ENCODE assay signal across 1 cellular context in the genomic region with DNA sequence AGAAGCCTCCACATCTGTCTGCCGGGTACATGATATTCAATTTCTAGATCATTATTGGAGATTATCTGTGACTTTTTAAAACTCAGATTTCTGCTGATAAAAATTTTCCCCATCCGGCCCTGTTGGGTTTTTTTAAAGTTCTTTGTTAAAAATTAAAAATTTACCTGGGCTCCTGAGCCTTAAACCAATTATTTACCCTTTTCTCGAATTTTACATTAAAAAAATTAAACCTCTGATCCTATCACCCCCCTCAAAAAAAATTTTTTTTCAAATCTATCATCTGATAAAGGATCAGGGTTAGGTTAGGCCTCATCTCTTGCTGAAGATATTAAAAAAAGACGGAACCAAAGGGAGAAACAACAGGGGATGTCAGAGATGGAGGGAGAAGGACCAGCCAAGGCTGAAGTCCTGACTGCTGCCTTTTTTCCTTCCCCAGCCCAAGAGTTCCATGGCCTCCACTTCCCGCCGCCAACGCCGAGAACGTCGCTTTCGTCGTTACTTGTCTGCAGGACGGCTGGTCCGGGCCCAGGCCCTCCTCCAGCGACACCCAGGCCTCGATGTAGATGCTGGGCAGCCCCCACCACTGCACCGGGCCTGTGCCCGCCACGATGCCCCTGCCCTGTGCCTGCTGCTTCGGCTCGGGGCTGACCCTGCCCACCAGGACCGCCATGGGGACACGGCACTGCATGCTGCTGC.
TF ChIP-seq lines count a peak whose summit lies in the region.

No MANE protein-coding gene starts in this region.

TF ChIP-seq in K562, 482 proteins besides CTCF, POLR2A, EP300 and RAD21 (continued from another document and continues in another):
- TF ChIP-seq, protein P1, sequence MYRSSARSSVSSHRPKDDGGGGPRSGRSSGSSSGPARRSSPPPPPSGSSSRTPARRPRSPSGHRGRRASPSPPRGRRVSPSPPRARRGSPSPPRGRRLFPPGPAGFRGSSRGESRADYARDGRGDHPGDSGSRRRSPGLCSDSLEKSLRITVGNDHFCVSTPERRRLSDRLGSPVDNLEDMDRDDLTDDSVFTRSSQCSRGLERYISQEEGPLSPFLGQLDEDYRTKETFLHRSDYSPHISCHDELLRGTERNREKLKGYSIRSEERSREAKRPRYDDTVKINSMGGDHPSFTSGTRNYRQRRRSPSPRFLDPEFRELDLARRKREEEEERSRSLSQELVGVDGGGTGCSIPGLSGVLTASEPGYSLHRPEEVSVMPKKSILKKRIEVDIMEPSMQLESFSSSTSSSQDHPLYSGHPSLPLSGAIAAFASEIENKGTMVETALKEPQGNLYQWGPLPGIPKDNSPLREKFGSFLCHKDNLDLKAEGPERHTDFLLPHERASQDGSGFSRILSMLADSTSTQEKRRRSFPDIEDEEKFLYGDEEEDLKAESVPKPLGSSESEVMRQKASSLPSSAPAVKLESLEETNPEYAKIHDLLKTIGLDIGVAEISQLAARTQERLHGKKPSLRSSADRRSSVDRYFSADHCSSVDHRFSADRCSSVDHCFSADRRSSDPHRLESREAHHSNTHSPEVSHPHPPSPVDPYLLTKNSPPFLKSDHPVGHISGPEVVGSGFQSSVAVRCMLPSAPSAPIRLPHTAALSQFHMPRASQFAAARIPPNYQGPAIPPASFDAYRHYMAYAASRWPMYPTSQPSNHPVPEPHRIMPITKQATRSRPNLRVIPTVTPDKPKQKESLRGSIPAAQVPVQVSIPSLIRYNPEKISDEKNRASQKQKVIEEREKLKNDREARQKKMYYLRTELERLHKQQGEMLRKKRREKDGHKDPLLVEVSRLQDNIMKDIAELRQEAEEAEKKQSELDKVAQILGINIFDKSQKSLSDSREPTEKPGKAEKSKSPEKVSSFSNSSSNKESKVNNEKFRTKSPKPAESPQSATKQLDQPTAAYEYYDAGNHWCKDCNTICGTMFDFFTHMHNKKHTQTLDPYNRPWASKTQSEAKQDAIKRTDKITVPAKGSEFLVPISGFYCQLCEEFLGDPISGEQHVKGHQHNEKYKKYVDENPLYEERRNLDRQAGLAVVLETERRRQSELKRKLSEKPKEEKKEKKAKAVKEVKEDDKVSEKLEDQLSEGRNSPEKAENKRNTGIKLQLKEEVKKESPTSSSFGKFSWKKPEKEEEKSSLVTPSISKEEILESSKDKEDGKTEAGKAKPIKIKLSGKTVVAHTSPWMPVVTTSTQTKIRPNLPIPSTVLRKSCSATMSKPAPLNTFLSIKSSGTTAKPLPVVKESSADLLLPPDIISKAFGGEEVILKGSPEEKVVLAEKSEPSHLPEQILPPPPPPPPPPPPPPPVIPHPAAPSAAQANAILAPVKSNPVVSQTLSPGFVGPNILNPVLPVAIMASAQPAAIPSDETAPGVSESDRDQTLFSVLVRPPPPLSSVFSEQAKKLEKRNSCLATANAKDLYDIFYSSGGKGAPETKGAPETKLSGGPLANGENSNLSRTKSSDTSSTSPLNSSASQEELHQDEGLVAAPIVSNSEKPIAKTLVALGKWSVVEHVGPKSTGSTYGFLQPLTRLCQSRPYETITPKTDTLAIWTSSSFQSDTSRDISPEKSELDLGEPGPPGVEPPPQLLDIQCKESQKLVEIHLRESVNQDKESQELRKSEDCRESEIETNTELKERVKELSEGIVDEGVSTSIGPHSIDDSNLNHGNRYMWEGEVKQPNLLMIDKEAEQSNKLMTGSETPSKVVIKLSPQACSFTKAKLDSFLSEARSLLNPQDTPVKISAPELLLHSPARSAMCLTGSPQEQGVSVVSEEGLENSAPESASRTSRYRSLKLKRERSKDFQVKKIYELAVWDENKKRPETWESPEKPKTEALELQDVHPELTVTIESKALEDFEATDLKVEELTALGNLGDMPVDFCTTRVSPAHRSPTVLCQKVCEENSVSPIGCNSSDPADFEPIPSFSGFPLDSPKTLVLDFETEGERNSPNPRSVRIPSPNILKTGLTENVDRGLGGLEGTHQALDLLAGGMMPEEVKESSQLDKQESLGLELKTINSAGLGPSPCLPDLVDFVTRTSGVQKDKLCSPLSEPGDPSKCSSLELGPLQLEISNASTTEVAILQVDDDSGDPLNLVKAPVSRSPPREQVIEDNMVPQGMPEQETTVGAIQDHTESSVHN (IDR thresholded peaks at IDR 0.05; ENCODE audit: borderline replicate concordance in 1 of 2, low read depth in 1 of 2) = no peak
- TF ChIP-seq CREB1 (IDR thresholded peaks at IDR 0.05) = no peak
- 0 out of 2 replicates have a peak, but pooled peaks have one; percentile 45 for TF ChIP-seq CREB1 (CRISPR knock-in tag; IDR thresholded peaks at IDR 0.05)
- peak; percentile 62; the same call in 1 of the 2 replicates for TF ChIP-seq MYNN (IDR thresholded peaks at IDR 0.05)
- TF ChIP-seq MYNN (CRISPR knock-in tag; IDR thresholded peaks at IDR 0.05) = no peak
- TF ChIP-seq STAT5B (CRISPR knock-in tag; IDR thresholded peaks at IDR 0.05) = no peak
- TF ChIP-seq CEBPG (CRISPR knock-in tag; IDR thresholded peaks at IDR 0.05) = peak; percentile 53
- TF ChIP-seq CEBPG (tag; conservative IDR thresholded peaks at IDR 0.05 in 1 of 2, IDR thresholded peaks at IDR 0.05 in 1 of 2) = no peak
- TF ChIP-seq PHF8 (IDR thresholded peaks at IDR 0.05; ENCODE audit: borderline replicate concordance, low read length) = no peak; the same call in 1 of the 2 replicates
- TF ChIP-seq, protein P2, sequence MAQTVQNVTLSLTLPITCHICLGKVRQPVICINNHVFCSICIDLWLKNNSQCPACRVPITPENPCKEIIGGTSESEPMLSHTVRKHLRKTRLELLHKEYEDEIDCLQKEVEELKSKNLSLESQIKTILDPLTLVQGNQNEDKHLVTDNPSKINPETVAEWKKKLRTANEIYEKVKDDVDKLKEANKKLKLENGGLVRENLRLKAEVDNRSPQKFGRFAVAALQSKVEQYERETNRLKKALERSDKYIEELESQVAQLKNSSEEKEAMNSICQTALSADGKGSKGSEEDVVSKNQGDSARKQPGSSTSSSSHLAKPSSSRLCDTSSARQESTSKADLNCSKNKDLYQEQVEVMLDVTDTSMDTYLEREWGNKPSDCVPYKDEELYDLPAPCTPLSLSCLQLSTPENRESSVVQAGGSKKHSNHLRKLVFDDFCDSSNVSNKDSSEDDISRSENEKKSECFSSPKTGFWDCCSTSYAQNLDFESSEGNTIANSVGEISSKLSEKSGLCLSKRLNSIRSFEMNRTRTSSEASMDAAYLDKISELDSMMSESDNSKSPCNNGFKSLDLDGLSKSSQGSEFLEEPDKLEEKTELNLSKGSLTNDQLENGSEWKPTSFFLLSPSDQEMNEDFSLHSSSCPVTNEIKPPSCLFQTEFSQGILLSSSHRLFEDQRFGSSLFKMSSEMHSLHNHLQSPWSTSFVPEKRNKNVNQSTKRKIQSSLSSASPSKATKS (CRISPR knock-in tag; IDR thresholded peaks at IDR 0.05) = no peak
- TF ChIP-seq HMG20B (CRISPR knock-in tag; IDR thresholded peaks at IDR 0.05) = no peak
- 0 out of 2 replicates have a peak, but pooled peaks have one; percentile 45 for TF ChIP-seq BRD4 (IDR thresholded peaks at IDR 0.05)
- no peak for TF ChIP-seq ZNF232 (CRISPR knock-in tag; IDR thresholded peaks at IDR 0.05)
- TF ChIP-seq TOE1 (IDR thresholded peaks at IDR 0.05; ENCODE audit: borderline replicate concordance) = no peak
- no peak for TF ChIP-seq TOE1 (CRISPR knock-in tag; IDR thresholded peaks at IDR 0.05; ENCODE audit: borderline replicate concordance, low read depth)
- TF ChIP-seq, protein P3, sequence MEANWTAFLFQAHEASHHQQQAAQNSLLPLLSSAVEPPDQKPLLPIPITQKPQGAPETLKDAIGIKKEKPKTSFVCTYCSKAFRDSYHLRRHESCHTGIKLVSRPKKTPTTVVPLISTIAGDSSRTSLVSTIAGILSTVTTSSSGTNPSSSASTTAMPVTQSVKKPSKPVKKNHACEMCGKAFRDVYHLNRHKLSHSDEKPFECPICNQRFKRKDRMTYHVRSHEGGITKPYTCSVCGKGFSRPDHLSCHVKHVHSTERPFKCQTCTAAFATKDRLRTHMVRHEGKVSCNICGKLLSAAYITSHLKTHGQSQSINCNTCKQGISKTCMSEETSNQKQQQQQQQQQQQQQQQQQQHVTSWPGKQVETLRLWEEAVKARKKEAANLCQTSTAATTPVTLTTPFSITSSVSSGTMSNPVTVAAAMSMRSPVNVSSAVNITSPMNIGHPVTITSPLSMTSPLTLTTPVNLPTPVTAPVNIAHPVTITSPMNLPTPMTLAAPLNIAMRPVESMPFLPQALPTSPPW (CRISPR knock-in tag; IDR thresholded peaks at IDR 0.05) = peak; percentile 51; the same call in 1 of the 2 replicates
- TF ChIP-seq RBBP5 (IDR thresholded peaks at IDR 0.05; ENCODE audit: borderline replicate concordance, insufficient read depth, low read length, poor library complexity, severe bottlenecking) = peak; percentile 70
- TF ChIP-seq CAMTA2 (CRISPR knock-in tag; conservative IDR thresholded peaks at IDR 0.05) = no peak
- no peak for TF ChIP-seq MEF2A (IDR thresholded peaks at IDR 0.05; ENCODE audit: control insufficient read depth, low read depth, low read length)
- TF ChIP-seq KLF6 (CRISPR knock-in tag; IDR thresholded peaks at IDR 0.05; ENCODE audit: borderline replicate concordance) = no peak
- TF ChIP-seq ZKSCAN8 (CRISPR knock-in tag; IDR thresholded peaks at IDR 0.05) = peak; percentile 41; the same call in 1 of the 2 replicates
- TF ChIP-seq, protein P4, sequence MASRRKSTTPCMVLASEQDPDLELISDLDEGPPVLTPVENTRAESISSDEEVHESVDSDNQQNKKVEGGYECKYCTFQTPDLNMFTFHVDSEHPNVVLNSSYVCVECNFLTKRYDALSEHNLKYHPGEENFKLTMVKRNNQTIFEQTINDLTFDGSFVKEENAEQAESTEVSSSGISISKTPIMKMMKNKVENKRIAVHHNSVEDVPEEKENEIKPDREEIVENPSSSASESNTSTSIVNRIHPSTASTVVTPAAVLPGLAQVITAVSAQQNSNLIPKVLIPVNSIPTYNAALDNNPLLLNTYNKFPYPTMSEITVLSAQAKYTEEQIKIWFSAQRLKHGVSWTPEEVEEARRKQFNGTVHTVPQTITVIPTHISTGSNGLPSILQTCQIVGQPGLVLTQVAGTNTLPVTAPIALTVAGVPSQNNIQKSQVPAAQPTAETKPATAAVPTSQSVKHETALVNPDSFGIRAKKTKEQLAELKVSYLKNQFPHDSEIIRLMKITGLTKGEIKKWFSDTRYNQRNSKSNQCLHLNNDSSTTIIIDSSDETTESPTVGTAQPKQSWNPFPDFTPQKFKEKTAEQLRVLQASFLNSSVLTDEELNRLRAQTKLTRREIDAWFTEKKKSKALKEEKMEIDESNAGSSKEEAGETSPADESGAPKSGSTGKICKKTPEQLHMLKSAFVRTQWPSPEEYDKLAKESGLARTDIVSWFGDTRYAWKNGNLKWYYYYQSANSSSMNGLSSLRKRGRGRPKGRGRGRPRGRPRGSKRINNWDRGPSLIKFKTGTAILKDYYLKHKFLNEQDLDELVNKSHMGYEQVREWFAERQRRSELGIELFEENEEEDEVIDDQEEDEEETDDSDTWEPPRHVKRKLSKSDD (conservative IDR thresholded peaks at IDR 0.05; ENCODE audit: low read length) = 0 out of 2 replicates have a peak, but pooled peaks have one; percentile 7
- TF ChIP-seq SMAD4 (CRISPR knock-in tag; conservative IDR thresholded peaks at IDR 0.05) = no peak; the same call in 1 of the 2 replicates
- TF ChIP-seq, protein P5, sequence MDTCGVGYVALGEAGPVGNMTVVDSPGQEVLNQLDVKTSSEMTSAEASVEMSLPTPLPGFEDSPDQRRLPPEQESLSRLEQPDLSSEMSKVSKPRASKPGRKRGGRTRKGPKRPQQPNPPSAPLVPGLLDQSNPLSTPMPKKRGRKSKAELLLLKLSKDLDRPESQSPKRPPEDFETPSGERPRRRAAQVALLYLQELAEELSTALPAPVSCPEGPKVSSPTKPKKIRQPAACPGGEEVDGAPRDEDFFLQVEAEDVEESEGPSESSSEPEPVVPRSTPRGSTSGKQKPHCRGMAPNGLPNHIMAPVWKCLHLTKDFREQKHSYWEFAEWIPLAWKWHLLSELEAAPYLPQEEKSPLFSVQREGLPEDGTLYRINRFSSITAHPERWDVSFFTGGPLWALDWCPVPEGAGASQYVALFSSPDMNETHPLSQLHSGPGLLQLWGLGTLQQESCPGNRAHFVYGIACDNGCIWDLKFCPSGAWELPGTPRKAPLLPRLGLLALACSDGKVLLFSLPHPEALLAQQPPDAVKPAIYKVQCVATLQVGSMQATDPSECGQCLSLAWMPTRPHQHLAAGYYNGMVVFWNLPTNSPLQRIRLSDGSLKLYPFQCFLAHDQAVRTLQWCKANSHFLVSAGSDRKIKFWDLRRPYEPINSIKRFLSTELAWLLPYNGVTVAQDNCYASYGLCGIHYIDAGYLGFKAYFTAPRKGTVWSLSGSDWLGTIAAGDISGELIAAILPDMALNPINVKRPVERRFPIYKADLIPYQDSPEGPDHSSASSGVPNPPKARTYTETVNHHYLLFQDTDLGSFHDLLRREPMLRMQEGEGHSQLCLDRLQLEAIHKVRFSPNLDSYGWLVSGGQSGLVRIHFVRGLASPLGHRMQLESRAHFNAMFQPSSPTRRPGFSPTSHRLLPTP (IDR thresholded peaks at IDR 0.05; ENCODE audit: borderline replicate concordance, extremely low read depth, insufficient read length) = no peak
- TF ChIP-seq KDM5B (IDR thresholded peaks at IDR 0.05; ENCODE audit: insufficient replicate concordance, low read depth, low read length) = peak; percentile 41
- peak; percentile 77 for TF ChIP-seq POLR2G (IDR thresholded peaks at IDR 0.05; ENCODE audit: low read depth, low read length)
- peak; percentile 85 for TF ChIP-seq ZFX (CRISPR knock-in tag; IDR thresholded peaks at IDR 0.05)
- TF ChIP-seq, protein P6, sequence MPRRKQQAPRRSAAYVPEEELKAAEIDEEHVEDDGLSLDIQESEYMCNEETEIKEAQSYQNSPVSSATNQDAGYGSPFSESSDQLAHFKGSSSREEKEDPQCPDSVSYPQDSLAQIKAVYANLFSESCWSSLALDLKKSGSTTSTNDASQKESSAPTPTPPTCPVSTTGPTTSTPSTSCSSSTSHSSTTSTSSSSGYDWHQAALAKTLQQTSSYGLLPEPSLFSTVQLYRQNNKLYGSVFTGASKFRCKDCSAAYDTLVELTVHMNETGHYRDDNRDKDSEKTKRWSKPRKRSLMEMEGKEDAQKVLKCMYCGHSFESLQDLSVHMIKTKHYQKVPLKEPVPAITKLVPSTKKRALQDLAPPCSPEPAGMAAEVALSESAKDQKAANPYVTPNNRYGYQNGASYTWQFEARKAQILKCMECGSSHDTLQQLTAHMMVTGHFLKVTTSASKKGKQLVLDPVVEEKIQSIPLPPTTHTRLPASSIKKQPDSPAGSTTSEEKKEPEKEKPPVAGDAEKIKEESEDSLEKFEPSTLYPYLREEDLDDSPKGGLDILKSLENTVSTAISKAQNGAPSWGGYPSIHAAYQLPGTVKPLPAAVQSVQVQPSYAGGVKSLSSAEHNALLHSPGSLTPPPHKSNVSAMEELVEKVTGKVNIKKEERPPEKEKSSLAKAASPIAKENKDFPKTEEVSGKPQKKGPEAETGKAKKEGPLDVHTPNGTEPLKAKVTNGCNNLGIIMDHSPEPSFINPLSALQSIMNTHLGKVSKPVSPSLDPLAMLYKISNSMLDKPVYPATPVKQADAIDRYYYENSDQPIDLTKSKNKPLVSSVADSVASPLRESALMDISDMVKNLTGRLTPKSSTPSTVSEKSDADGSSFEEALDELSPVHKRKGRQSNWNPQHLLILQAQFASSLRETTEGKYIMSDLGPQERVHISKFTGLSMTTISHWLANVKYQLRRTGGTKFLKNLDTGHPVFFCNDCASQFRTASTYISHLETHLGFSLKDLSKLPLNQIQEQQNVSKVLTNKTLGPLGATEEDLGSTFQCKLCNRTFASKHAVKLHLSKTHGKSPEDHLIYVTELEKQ (CRISPR knock-in tag; IDR thresholded peaks at IDR 0.05) = no peak
- no peak for TF ChIP-seq ZNF668 (CRISPR knock-in tag; IDR thresholded peaks at IDR 0.05)
- TF ChIP-seq, protein P7, sequence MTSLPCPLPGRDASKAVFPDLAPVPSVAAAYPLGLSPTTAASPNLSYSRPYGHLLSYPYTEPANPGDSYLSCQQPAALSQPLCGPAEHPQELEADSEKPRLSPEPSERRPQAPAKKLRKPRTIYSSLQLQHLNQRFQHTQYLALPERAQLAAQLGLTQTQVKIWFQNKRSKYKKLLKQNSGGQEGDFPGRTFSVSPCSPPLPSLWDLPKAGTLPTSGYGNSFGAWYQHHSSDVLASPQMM (CRISPR knock-in tag; IDR thresholded peaks at IDR 0.05) = no peak
- TF ChIP-seq RHOXF2B (CRISPR knock-in tag; conservative IDR thresholded peaks at IDR 0.05) = no peak
- no peak for TF ChIP-seq XRCC3 (IDR thresholded peaks at IDR 0.05)
